Comparison of ENCODE assay signal across 7 cellular contexts in genomic region chr7:32204361-32205018, GRCh38.
DNase-seq lines count a peak whose midpoint lies in the region; ATAC-seq and TF ChIP-seq lines count a peak whose summit lies in the region.

No MANE protein-coding gene starts in this region.

- POLR2A ChIA-PET in GM10248 (lab: Yijun Ruan, JAX) = no interaction called here

- peak overlapping the region; percentile 10 for H3K4me3 ChIP-seq in fibroblast of pulmonary artery (replicated peaks; ENCODE audit: low read depth, low read length)

- CTCF ChIA-PET in GM10248 (lab: Yijun Ruan, JAX) = interaction anchor here (0.8 to 5.4 kb wide), 8 partner anchors 158 to 1070 kb away, joined by 3 to 59 read pairs (median 3); no protein-coding TSS in a partner anchor

- TF ChIP-seq CTCF in GM10248 (IDR thresholded peaks at IDR 0.05; ENCODE audit: control extremely low read depth, extremely low read depth, low read depth, missing control alignments) (peak; percentile 66), fibroblast of pulmonary artery (IDR thresholded peaks at IDR 0.05; ENCODE audit: low read length, missing control alignments) (peak; percentile 74)

- DNase-seq in GM10248 (ENCODE audit: extremely low spot score) (peak; percentile 23), GOT3 (lab: John Stamatoyannopoulos, UW) (peak; percentile 62), NCI-H1092 treated with DMSO at 0.1 percent for 48 hours (lab: John Stamatoyannopoulos, UW) (peak; percentile 84), fibroblast of pulmonary artery (ENCODE audit: low read depth) (peak; percentile 81), nucleus accumbens (lab: John Stamatoyannopoulos, UW) (peak in 53 of 56 donors; percentile 9 to 92 (median 73)), mesenteric fat pad (ENCODE audit: low spot score) (no peak)

- peak; percentile 99 for ATAC-seq in SK-N-SH treated with all-trans-retinoic acid at 6 μM for 48 hours

TF ChIP-seq in SK-N-SH treated with all-trans-retinoic acid at 6 μM for 48 hours, 23 proteins besides CTCF, POLR2A, EP300 and RAD21:
- TF ChIP-seq TCF4 (CRISPR knock-in tag; IDR thresholded peaks at IDR 0.05; ENCODE audit: borderline replicate concordance) (no peak), TSHZ2 (CRISPR knock-in tag; IDR thresholded peaks at IDR 0.05) (no peak), ZNF565 (CRISPR knock-in tag; conservative IDR thresholded peaks at IDR 0.05; ENCODE audit: low read depth) (no peak), ZC3H10 (CRISPR knock-in tag; IDR thresholded peaks at IDR 0.05) (no peak), RARB (CRISPR knock-in tag; IDR thresholded peaks at IDR 0.05) (no peak), POU6F1 (CRISPR knock-in tag; IDR thresholded peaks at IDR 0.05; ENCODE audit: borderline replicate concordance, low read depth) (no peak), TOX (CRISPR knock-in tag; IDR thresholded peaks at IDR 0.05; ENCODE audit: borderline replicate concordance) (no peak), GLIS3 (CRISPR knock-in tag; IDR thresholded peaks at IDR 0.05) (no peak), CREB5 (CRISPR knock-in tag; IDR thresholded peaks at IDR 0.05; ENCODE audit: low read depth) (no peak)
TF ChIP-seq in SK-N-SH treated with all-trans-retinoic acid at 6 μM for 48 hours: peak in this region for 0.
